20 cellular contexts compared by ENCODE assay signal in genomic region chr13:74661851-74662250, GRCh38.
"Had no signal": no experiment of that assay in that cellular context is flagged by ENCODE, and none has a peak within 500 bp of the region (broad histone marks: within the 10 kb centered on the region; RNA-seq: fewer than 3 reads in every experiment).

No MANE protein-coding gene starts in this region.

- H3K4me1 ChIP-seq: adrenal gland, foreskin keratinocyte, heart left ventricle, parathyroid adenoma, thyroid gland had no signal

- H3K9me3 ChIP-seq: adrenal gland, thyroid gland had no signal

- H2AFZ ChIP-seq: parathyroid adenoma had no signal

- H3K36me3 ChIP-seq: adrenal gland, heart left ventricle, thyroid gland had no signal

- H3K4me3 ChIP-seq: adrenal gland, coronary artery, heart left ventricle, lung, skin epidermis, thyroid gland had no signal

- ATAC-seq: foreskin keratinocyte; heart left ventricle; left colon; naive thymus-derived CD4-positive, alpha-beta T cell had no signal

- FAIRE-seq: TTC549 had no signal

- H3K27me3 ChIP-seq: adrenal gland, foreskin keratinocyte, heart left ventricle, thyroid gland had no signal

- H3K79me2 ChIP-seq: parathyroid adenoma had no signal

- H3K9ac ChIP-seq: parathyroid adenoma had no signal

- DNase-seq: activated B cell treated with CpG ODN at 0.5 μM for 24 hours; activated CD4-positive, alpha-beta T cell treated with anti-CD3 and anti-CD28 coated beads, Interleukin-2, amount 10 ng/mL, durations not matched to agents 7 days and 5 days; activated CD8-positive, alpha-beta memory T cell treated with anti-CD3 and anti-CD28 coated beads for 24 hours; activated naive CD4-positive, alpha-beta T cell treated with Interleukin-2 at 50 U/mL for 16 hours; adrenal gland; caudate nucleus; effector memory CD4-positive, alpha-beta T cell; heart left ventricle; left colon; midbrain; naive thymus-derived CD4-positive, alpha-beta T cell; stimulated activated CD4-positive, alpha-beta T cell treated with anti-CD3 and anti-CD28 coated beads, Interleukin-4, amount 100 ng/mL, for 4 hours; thyroid gland had no signal

- H3K27ac ChIP-seq: adrenal gland, coronary artery, epithelial cell of prostate, foreskin keratinocyte, heart left ventricle, parathyroid adenoma, skin epidermis, thyroid gland had no signal
